In genomic region chr7:36264917-36265292, GRCh38 we compare ENCODE assay signal across 20 cellular contexts.
DNase-seq lines count a peak whose midpoint lies in the region; ATAC-seq, FAIRE-seq and TF ChIP-seq lines count a peak whose summit lies in the region.
"Had no signal": no experiment of that assay in that cellular context is flagged by ENCODE, and none has a peak within 500 bp of the region (broad histone marks: within the 10 kb centered on the region; RNA-seq: fewer than 3 reads in every experiment).

No MANE protein-coding gene starts in this region.

- no peaks in the 10 kb centered on the region for H3K36me3 Mint-ChIP-seq in activated naive CD8-positive, alpha-beta T cell treated with anti-CD3 and anti-CD28 coated beads, Interleukin-2, amount 50 U/mL, for 24 hours (ENCODE audit: low read depth)

- H3K4me3 Mint-ChIP-seq in activated naive CD8-positive, alpha-beta T cell treated with anti-CD3 and anti-CD28 coated beads, Interleukin-2, amount 50 U/mL, for 24 hours: no peak overlapping the region
- H3K4me3 Mint-ChIP-seq: activated CD8-positive, alpha-beta T cell treated with anti-CD3 and anti-CD28 coated beads for 36 hours had no signal

- FAIRE-seq in A549 (lab: Jason Lieb, UNC): no peak
- FAIRE-seq: endothelial cell of umbilical vein, HTR-8/SVneo, TTC549 had no signal

- TF ChIP-seq RAD21 in A549 (conservative IDR thresholded peaks at IDR 0.05 in 1 of 2, IDR thresholded peaks at IDR 0.05 in 1 of 2): no peak

- H3K27ac ChIP-seq in A549 (peak overlapping the region in 1 of 2 experiments; percentile 63; a peak in 3 of 6 replicates), coronary artery (peak overlapping the region; percentile 64 to 69), muscle layer of duodenum (ENCODE audit: low read length) (peak overlapping the region; percentile 48), substantia nigra (ENCODE audit: low read depth, low read length, poor library complexity, severe bottlenecking) (peak overlapping the region; percentile 50)
- H3K27ac ChIP-seq: BLaER1, GM23248 had no signal

- H3K4me1 ChIP-seq in A549 (peaks cover 72% of the 10 kb centered on the region), muscle layer of duodenum (ENCODE audit: control insufficient read depth in 1 of 2, insufficient read depth in 2 of 2, low read length in 2 of 2) (peaks cover 35 to 46% of the 10 kb centered on the region in 2 donors)

- H3K27me3 Mint-ChIP-seq in activated naive CD8-positive, alpha-beta T cell treated with anti-CD3 and anti-CD28 coated beads, Interleukin-2, amount 50 U/mL, for 24 hours: no peaks in the 10 kb centered on the region
- H3K27me3 Mint-ChIP-seq: activated CD8-positive, alpha-beta T cell treated with anti-CD3 and anti-CD28 coated beads for 36 hours had no signal

- TF ChIP-seq POLR2A in A549 (IDR thresholded peaks at IDR 0.05; ENCODE audit: low read length): no peak

- H3K36me3 ChIP-seq in muscle layer of duodenum (ENCODE audit: control insufficient read depth in 1 of 2, insufficient read depth in 2 of 2, low read length in 2 of 2): no peaks in the 10 kb centered on the region
- H3K36me3 ChIP-seq: BLaER1 had no signal

- H3K9me3 ChIP-seq in A549 (no peaks in the 10 kb centered on the region), muscle layer of duodenum (ENCODE audit: control insufficient read depth in 1 of 2, low read length in 2 of 2) (no peaks in the 10 kb centered on the region)
- H3K9me3 ChIP-seq: BLaER1 had no signal

- CTCF ChIA-PET in A549 (lab: Yijun Ruan, JAX): interaction anchor here (1.0 to 2.2 kb wide), 6 partner anchors 8 to 25 kb away, joined by 4 to 8 read pairs (median 4); no protein-coding TSS in a partner anchor

- peaks cover 12% of the 10 kb centered on the region for H3K4me1 Mint-ChIP-seq in activated naive CD8-positive, alpha-beta T cell treated with anti-CD3 and anti-CD28 coated beads, Interleukin-2, amount 50 U/mL, for 24 hours

- no peaks in the 10 kb centered on the region for H3K9me3 Mint-ChIP-seq in activated naive CD8-positive, alpha-beta T cell treated with anti-CD3 and anti-CD28 coated beads, Interleukin-2, amount 50 U/mL, for 24 hours
- H3K9me3 Mint-ChIP-seq: activated CD8-positive, alpha-beta T cell treated with anti-CD3 and anti-CD28 coated beads for 36 hours had no signal

- TF ChIP-seq CTCF in A549 (IDR thresholded peaks at IDR 0.05): no peak
- no peak for TF ChIP-seq CTCF in coronary artery (IDR thresholded peaks at IDR 0.05)

- no peak for TF ChIP-seq EP300 in A549 (IDR thresholded peaks at IDR 0.05)

- H3K4me3 ChIP-seq in A549: no peak overlapping the region
- no peak overlapping the region for H3K4me3 ChIP-seq in coronary artery
- H3K4me3 ChIP-seq in muscle layer of duodenum (ENCODE audit: low read depth in 1 of 2, low read length in 2 of 2): peak overlapping the region in 1 of 2 donors; percentile 7
- H3K4me3 ChIP-seq: BLaER1, GM23248 had no signal

- H3K27ac Mint-ChIP-seq in activated naive CD8-positive, alpha-beta T cell treated with anti-CD3 and anti-CD28 coated beads, Interleukin-2, amount 50 U/mL, for 24 hours: no peak overlapping the region
- H3K27ac Mint-ChIP-seq: activated CD8-positive, alpha-beta T cell treated with anti-CD3 and anti-CD28 coated beads for 36 hours had no signal

- no peak for DNase-seq in A549 (ENCODE audit: low read depth in 1 of 2, low spot score in 1 of 2)
- DNase-seq in coronary artery (ENCODE audit: low spot score): no peak
- DNase-seq in substantia nigra (lab: John Stamatoyannopoulos, UW): no peak
- no peak for DNase-seq in NCI-H1436 treated with DMSO at 0.1 percent for 48 hours (lab: John Stamatoyannopoulos, UW)
- DNase-seq in activated naive CD8-positive, alpha-beta T cell treated with anti-CD3 and anti-CD28 coated beads, Interleukin-2, amount 50 U/mL, for 24 hours: no peak
- DNase-seq in HT-29 (ENCODE audit: low spot score): no peak
- no peak for DNase-seq in NCI-H1092 (lab: John Stamatoyannopoulos, UW)
- DNase-seq: activated CD4-positive, CD25-positive, alpha-beta regulatory T cell treated with anti-CD3 and anti-CD28 coated beads, Interleukin-2, amount 50 U/mL, for 72 hours; activated CD8-positive, alpha-beta T cell treated with anti-CD3 and anti-CD28 coated beads for 36 hours; activated naive CD4-positive, alpha-beta T cell; dermis blood vessel endothelial cell; NCI-H446; SHP77; stimulated activated CD8-positive, alpha-beta memory T cell treated with anti-CD3 and anti-CD28 coated beads, Interleukin-4, amount 100 ng/mL, for 48 hours had no signal

- no peaks in the 10 kb centered on the region for H3K27me3 ChIP-seq in muscle layer of duodenum (ENCODE audit: low read depth, low read length)
- H3K27me3 ChIP-seq: BLaER1 had no signal

- POLR2A ChIA-PET in A549 (lab: Yijun Ruan, JAX): interaction anchor here (1.1 kb wide), 1 partner anchor 16 kb away, joined by 3 read pairs; no protein-coding TSS in a partner anchor

- WGBS in A549 (ENCODE audit: missing lambda C conversion rate): 95% methylated on average over 5 of the region's 5 CpGs

- ATAC-seq in A549: no peak
- no peak for ATAC-seq in activated naive CD8-positive, alpha-beta T cell treated with anti-CD3 and anti-CD28 coated beads, Interleukin-2, amount 50 U/mL, for 24 hours
- ATAC-seq: activated CD8-positive, alpha-beta T cell treated with anti-CD3 and anti-CD28 coated beads for 36 hours had no signal

- peak overlapping the region; percentile 57; the same call in 1 of the 3 replicates for H3K4me2 ChIP-seq in A549

TF ChIP-seq in A549, 52 proteins besides CTCF, POLR2A, EP300 and RAD21:
- TF ChIP-seq TP53 (CRISPR knock-in tag; IDR thresholded peaks at IDR 0.05) (no peak), RARB (CRISPR knock-in tag; IDR thresholded peaks at IDR 0.05) (no peak), JUN (IDR thresholded peaks at IDR 0.05) (no peak), SMC3 (IDR thresholded peaks at IDR 0.05) (no peak), ZFP36 (IDR thresholded peaks at IDR 0.05; ENCODE audit: borderline replicate concordance, partially characterized antibody) (no peak), ZNF302 (CRISPR knock-in tag; IDR thresholded peaks at IDR 0.05) (no peak), HOXB13 (CRISPR knock-in tag; IDR thresholded peaks at IDR 0.05; ENCODE audit: low read depth) (no peak), GATA3 (IDR thresholded peaks at IDR 0.05; ENCODE audit: borderline replicate concordance) (no peak), MAZ (IDR thresholded peaks at IDR 0.05; ENCODE audit: borderline replicate concordance, low read depth, low read length) (no peak), HES2 (IDR thresholded peaks at IDR 0.05) (no peak), FOSB (CRISPR knock-in tag; IDR thresholded peaks at IDR 0.05) (no peak), HOXB5 (CRISPR knock-in tag; IDR thresholded peaks at IDR 0.05) (no peak), HEYL (CRISPR knock-in tag; IDR thresholded peaks at IDR 0.05) (no peak), SREBF2 (IDR thresholded peaks at IDR 0.05) (no peak), RFX5 (IDR thresholded peaks at IDR 0.05) (no peak), MAX (IDR thresholded peaks at IDR 0.05) (no peak)
